In genomic region chr5:59591162-59591561, GRCh38 we compare ENCODE assay signal across 1 cellular context.
TF ChIP-seq lines count a peak whose summit lies in the region.

No MANE protein-coding gene starts in this region.

TF ChIP-seq in GM12878, 131 proteins besides CTCF, POLR2A, EP300 and RAD21 (continued from another document and continues in another):
- no peak for TF ChIP-seq USF2 (IDR thresholded peaks at IDR 0.05; ENCODE audit: borderline replicate concordance, low read depth, low read length)
- TF ChIP-seq GATAD2B (conservative IDR thresholded peaks at IDR 0.05; ENCODE audit: low read depth), result no peak
- no peak for TF ChIP-seq POU2F2 (IDR thresholded peaks at IDR 0.05; ENCODE audit: borderline replicate concordance, low read depth, low read length)
- no peak for TF ChIP-seq NR2C1 (IDR thresholded peaks at IDR 0.05)
- no peak for TF ChIP-seq TARDBP (IDR thresholded peaks at IDR 0.05; ENCODE audit: borderline replicate concordance)
- peak; percentile 50 for TF ChIP-seq MEF2B (IDR thresholded peaks at IDR 0.05; ENCODE audit: partially characterized antibody, poor library complexity, severe bottlenecking)
- TF ChIP-seq PAX5 (IDR thresholded peaks at IDR 0.05; ENCODE audit: borderline replicate concordance, low read depth, low read length), result no peak
- TF ChIP-seq JUND (IDR thresholded peaks at IDR 0.05; ENCODE audit: low read depth, low read length), result no peak
- no peak for TF ChIP-seq MXI1 (IDR thresholded peaks at IDR 0.05; ENCODE audit: low read depth, low read length)
- no peak for TF ChIP-seq REST (IDR thresholded peaks at IDR 0.05; ENCODE audit: low read depth, low read length)
- TF ChIP-seq E2F4 (IDR thresholded peaks at IDR 0.05; ENCODE audit: low read depth, low read length), result no peak
- TF ChIP-seq EED (IDR thresholded peaks at IDR 0.05; ENCODE audit: low read depth), result no peak
- no peak for TF ChIP-seq ZNF384 (IDR thresholded peaks at IDR 0.05; ENCODE audit: borderline replicate concordance, low read depth, low read length)
- TF ChIP-seq SUPT20H (IDR thresholded peaks at IDR 0.05; ENCODE audit: borderline replicate concordance, control insufficient read depth, low read depth, low read length), result no peak
- peak; percentile 90 for TF ChIP-seq MTA2 (IDR thresholded peaks at IDR 0.05; ENCODE audit: low read depth)
- TF ChIP-seq TCF12 (IDR thresholded peaks at IDR 0.05; ENCODE audit: low read depth, low read length), result no peak
- no peak for TF ChIP-seq SMARCA5 (IDR thresholded peaks at IDR 0.05)
- TF ChIP-seq BMI1 (IDR thresholded peaks at IDR 0.05; ENCODE audit: borderline replicate concordance), result no peak
- no peak for TF ChIP-seq SREBF2 (IDR thresholded peaks at IDR 0.05; ENCODE audit: low read length)
- no peak; a peak in 1 of 4 replicates for TF ChIP-seq BHLHE40 (IDR thresholded peaks at IDR 0.05; ENCODE audit: borderline replicate concordance in 1 of 2, low read depth in 2 of 2, low read length in 1 of 2)
- no peak for TF ChIP-seq SPI1 (IDR thresholded peaks at IDR 0.05; ENCODE audit: borderline replicate concordance, insufficient read depth, low read depth, low read length)
- no peak for TF ChIP-seq IRF4 (IDR thresholded peaks at IDR 0.05; ENCODE audit: low read depth, low read length)
- no peak for TF ChIP-seq MLLT1 (IDR thresholded peaks at IDR 0.05)
- no peak for TF ChIP-seq LARP7 (IDR thresholded peaks at IDR 0.05)
- TF ChIP-seq ELK1 (IDR thresholded peaks at IDR 0.05; ENCODE audit: low read depth, low read length), result no peak
- TF ChIP-seq RUNX3 (IDR thresholded peaks at IDR 0.05; ENCODE audit: low read length), result peak; percentile 63; the same call in 1 of the 2 replicates
- TF ChIP-seq SRF (IDR thresholded peaks at IDR 0.05; ENCODE audit: low read depth in 2 of 2, low read length in 2 of 2), result no peak
- no peak for TF ChIP-seq RCOR1 (conservative IDR thresholded peaks at IDR 0.05; ENCODE audit: low read depth, low read length)
- TF ChIP-seq ZBTB11 (CRISPR knock-in tag; IDR thresholded peaks at IDR 0.05), result no peak
- TF ChIP-seq STAT1 (conservative IDR thresholded peaks at IDR 0.05), result no peak
- no peak for TF ChIP-seq HCFC1 (IDR thresholded peaks at IDR 0.05; ENCODE audit: low read length)
- TF ChIP-seq BCL3 (IDR thresholded peaks at IDR 0.05; ENCODE audit: borderline replicate concordance, insufficient read depth, low read depth, low read length, poor library complexity, severe bottlenecking), result no peak
- peak; percentile 74 for TF ChIP-seq NR2F1 (conservative IDR thresholded peaks at IDR 0.05)
- no peak for TF ChIP-seq MYB (IDR thresholded peaks at IDR 0.05; ENCODE audit: borderline replicate concordance, low read depth, low read length)
- TF ChIP-seq IKZF1 (conservative IDR thresholded peaks at IDR 0.05), result peak; percentile 68
- TF ChIP-seq SMAD1 (IDR thresholded peaks at IDR 0.05; ENCODE audit: low read depth, partially characterized antibody), result no peak
- no peak for TF ChIP-seq FOXM1 (IDR thresholded peaks at IDR 0.05; ENCODE audit: low read depth, low read length)
- TF ChIP-seq NKRF (conservative IDR thresholded peaks at IDR 0.05), result no peak
- no peak for TF ChIP-seq ZBTB40 (IDR thresholded peaks at IDR 0.05; ENCODE audit: borderline replicate concordance)
- TF ChIP-seq IKZF2 (IDR thresholded peaks at IDR 0.05), result peak; percentile 67 to 73; a peak in 3 of 4 replicates
- TF ChIP-seq CHD2 (IDR thresholded peaks at IDR 0.05; ENCODE audit: borderline replicate concordance, low read depth, low read length), result no peak
- no peak for TF ChIP-seq USF1 (IDR thresholded peaks at IDR 0.05; ENCODE audit: borderline replicate concordance, extremely low read length, insufficient read depth, low read depth, low read length)
- no peak for TF ChIP-seq TCF7 (IDR thresholded peaks at IDR 0.05; ENCODE audit: borderline replicate concordance)
- no peak for TF ChIP-seq PML (IDR thresholded peaks at IDR 0.05; ENCODE audit: low read length)
